ENCODE assay signal across 1 cellular context in the genomic region with DNA sequence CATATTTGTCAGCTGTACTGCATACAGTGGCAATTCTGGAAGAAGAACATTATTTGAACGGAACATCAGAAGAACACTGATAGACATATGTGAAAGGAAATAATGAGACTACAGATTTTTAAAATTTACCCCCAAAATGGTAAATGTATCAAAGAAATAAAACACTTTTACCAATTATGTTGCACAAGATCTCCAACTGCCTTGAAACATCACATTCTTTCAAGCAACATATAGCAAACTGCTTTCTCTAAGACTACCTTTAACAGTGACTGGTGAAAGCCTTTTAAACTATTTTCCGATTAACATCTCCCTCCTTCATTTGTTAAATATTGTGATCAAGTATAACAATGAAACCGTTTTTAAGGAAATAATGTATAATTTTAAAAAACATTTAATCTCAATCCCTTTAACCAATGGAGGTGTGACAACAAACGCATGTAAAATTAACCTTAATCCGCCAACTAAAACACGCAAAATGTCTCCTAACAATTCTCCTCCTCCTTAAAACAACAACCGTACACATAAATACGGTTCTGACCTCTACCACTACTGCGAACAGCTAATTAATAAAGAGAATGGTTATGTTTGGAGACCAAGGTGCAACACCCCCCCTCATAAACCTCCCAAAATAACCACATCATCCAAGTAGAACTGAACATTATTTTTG.
TF ChIP-seq lines count a peak whose summit lies in the region.

No MANE protein-coding gene starts in this region.

TF ChIP-seq in HepG2, 621 proteins besides CTCF, POLR2A, EP300 and RAD21 (continued from another document):
- TF ChIP-seq, protein P1, sequence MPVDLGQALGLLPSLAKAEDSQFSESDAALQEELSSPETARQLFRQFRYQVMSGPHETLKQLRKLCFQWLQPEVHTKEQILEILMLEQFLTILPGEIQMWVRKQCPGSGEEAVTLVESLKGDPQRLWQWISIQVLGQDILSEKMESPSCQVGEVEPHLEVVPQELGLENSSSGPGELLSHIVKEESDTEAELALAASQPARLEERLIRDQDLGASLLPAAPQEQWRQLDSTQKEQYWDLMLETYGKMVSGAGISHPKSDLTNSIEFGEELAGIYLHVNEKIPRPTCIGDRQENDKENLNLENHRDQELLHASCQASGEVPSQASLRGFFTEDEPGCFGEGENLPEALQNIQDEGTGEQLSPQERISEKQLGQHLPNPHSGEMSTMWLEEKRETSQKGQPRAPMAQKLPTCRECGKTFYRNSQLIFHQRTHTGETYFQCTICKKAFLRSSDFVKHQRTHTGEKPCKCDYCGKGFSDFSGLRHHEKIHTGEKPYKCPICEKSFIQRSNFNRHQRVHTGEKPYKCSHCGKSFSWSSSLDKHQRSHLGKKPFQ (CRISPR knock-in tag; IDR thresholded peaks at IDR 0.05; ENCODE audit: insufficient replicate concordance) = no peak
- TF ChIP-seq SP2 (CRISPR knock-in tag; IDR thresholded peaks at IDR 0.05) (no peak), ZNF678 (CRISPR knock-in tag; IDR thresholded peaks at IDR 0.05) (no peak), CHD2 (IDR thresholded peaks at IDR 0.05; ENCODE audit: low read depth, low read length) (no peak), HNF4A (CRISPR knock-in tag; IDR thresholded peaks at IDR 0.05) (no peak), CC2D1A (CRISPR knock-in tag; IDR thresholded peaks at IDR 0.05) (no peak), ZNF703 (CRISPR knock-in tag; IDR thresholded peaks at IDR 0.05; ENCODE audit: borderline replicate concordance) (no peak), GZF1 (CRISPR knock-in tag; IDR thresholded peaks at IDR 0.05) (0 out of 2 replicates have a peak, but pooled peaks have one; percentile 16), CEBPB (IDR thresholded peaks at IDR 0.05; ENCODE audit: borderline replicate concordance, low read depth, low read length) (0 out of 2 replicates have a peak, but pooled peaks have one; percentile 21), PAF1 (CRISPR knock-in tag; IDR thresholded peaks at IDR 0.05) (no peak), ELF4 (CRISPR knock-in tag; IDR thresholded peaks at IDR 0.05; ENCODE audit: borderline replicate concordance) (peak; percentile 24; the same call in 1 of the 2 replicates), ZSCAN9 (CRISPR knock-in tag; IDR thresholded peaks at IDR 0.05; ENCODE audit: borderline replicate concordance) (peak; percentile 32; the same call in 1 of the 2 replicates)
- TF ChIP-seq, protein P2, sequence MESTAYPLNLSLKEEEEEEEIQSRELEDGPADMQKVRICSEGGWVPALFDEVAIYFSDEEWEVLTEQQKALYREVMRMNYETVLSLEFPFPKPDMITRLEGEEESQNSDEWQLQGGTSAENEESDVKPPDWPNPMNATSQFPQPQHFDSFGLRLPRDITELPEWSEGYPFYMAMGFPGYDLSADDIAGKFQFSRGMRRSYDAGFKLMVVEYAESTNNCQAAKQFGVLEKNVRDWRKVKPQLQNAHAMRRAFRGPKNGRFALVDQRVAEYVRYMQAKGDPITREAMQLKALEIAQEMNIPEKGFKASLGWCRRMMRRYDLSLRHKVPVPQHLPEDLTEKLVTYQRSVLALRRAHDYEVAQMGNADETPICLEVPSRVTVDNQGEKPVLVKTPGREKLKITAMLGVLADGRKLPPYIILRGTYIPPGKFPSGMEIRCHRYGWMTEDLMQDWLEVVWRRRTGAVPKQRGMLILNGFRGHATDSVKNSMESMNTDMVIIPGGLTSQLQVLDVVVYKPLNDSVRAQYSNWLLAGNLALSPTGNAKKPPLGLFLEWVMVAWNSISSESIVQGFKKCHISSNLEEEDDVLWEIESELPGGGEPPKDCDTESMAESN (CRISPR knock-in tag; conservative IDR thresholded peaks at IDR 0.05) = 0 out of 2 replicates have a peak, but pooled peaks have one; percentile 35
- TF ChIP-seq, protein P3, sequence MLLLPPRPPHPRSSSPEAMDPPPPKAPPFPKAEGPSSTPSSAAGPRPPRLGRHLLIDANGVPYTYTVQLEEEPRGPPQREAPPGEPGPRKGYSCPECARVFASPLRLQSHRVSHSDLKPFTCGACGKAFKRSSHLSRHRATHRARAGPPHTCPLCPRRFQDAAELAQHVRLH (CRISPR knock-in tag; IDR thresholded peaks at IDR 0.05; ENCODE audit: borderline replicate concordance, low read depth) = no peak
- TF ChIP-seq, protein P4, sequence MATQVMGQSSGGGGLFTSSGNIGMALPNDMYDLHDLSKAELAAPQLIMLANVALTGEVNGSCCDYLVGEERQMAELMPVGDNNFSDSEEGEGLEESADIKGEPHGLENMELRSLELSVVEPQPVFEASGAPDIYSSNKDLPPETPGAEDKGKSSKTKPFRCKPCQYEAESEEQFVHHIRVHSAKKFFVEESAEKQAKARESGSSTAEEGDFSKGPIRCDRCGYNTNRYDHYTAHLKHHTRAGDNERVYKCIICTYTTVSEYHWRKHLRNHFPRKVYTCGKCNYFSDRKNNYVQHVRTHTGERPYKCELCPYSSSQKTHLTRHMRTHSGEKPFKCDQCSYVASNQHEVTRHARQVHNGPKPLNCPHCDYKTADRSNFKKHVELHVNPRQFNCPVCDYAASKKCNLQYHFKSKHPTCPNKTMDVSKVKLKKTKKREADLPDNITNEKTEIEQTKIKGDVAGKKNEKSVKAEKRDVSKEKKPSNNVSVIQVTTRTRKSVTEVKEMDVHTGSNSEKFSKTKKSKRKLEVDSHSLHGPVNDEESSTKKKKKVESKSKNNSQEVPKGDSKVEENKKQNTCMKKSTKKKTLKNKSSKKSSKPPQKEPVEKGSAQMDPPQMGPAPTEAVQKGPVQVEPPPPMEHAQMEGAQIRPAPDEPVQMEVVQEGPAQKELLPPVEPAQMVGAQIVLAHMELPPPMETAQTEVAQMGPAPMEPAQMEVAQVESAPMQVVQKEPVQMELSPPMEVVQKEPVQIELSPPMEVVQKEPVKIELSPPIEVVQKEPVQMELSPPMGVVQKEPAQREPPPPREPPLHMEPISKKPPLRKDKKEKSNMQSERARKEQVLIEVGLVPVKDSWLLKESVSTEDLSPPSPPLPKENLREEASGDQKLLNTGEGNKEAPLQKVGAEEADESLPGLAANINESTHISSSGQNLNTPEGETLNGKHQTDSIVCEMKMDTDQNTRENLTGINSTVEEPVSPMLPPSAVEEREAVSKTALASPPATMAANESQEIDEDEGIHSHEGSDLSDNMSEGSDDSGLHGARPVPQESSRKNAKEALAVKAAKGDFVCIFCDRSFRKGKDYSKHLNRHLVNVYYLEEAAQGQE (IDR thresholded peaks at IDR 0.05; ENCODE audit: borderline replicate concordance in 1 of 2, low read depth in 1 of 2, low read length in 2 of 2) = 0 out of 4 replicates have a peak, but pooled peaks of 1 of the 2 experiments have one; percentile 10
- TF ChIP-seq, protein P5, sequence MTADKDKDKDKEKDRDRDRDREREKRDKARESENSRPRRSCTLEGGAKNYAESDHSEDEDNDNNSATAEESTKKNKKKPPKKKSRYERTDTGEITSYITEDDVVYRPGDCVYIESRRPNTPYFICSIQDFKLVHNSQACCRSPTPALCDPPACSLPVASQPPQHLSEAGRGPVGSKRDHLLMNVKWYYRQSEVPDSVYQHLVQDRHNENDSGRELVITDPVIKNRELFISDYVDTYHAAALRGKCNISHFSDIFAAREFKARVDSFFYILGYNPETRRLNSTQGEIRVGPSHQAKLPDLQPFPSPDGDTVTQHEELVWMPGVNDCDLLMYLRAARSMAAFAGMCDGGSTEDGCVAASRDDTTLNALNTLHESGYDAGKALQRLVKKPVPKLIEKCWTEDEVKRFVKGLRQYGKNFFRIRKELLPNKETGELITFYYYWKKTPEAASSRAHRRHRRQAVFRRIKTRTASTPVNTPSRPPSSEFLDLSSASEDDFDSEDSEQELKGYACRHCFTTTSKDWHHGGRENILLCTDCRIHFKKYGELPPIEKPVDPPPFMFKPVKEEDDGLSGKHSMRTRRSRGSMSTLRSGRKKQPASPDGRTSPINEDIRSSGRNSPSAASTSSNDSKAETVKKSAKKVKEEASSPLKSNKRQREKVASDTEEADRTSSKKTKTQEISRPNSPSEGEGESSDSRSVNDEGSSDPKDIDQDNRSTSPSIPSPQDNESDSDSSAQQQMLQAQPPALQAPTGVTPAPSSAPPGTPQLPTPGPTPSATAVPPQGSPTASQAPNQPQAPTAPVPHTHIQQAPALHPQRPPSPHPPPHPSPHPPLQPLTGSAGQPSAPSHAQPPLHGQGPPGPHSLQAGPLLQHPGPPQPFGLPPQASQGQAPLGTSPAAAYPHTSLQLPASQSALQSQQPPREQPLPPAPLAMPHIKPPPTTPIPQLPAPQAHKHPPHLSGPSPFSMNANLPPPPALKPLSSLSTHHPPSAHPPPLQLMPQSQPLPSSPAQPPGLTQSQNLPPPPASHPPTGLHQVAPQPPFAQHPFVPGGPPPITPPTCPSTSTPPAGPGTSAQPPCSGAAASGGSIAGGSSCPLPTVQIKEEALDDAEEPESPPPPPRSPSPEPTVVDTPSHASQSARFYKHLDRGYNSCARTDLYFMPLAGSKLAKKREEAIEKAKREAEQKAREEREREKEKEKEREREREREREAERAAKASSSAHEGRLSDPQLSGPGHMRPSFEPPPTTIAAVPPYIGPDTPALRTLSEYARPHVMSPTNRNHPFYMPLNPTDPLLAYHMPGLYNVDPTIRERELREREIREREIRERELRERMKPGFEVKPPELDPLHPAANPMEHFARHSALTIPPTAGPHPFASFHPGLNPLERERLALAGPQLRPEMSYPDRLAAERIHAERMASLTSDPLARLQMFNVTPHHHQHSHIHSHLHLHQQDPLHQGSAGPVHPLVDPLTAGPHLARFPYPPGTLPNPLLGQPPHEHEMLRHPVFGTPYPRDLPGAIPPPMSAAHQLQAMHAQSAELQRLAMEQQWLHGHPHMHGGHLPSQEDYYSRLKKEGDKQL (CRISPR knock-in tag; IDR thresholded peaks at IDR 0.05; ENCODE audit: low read depth) = no peak
- TF ChIP-seq, protein P6, sequence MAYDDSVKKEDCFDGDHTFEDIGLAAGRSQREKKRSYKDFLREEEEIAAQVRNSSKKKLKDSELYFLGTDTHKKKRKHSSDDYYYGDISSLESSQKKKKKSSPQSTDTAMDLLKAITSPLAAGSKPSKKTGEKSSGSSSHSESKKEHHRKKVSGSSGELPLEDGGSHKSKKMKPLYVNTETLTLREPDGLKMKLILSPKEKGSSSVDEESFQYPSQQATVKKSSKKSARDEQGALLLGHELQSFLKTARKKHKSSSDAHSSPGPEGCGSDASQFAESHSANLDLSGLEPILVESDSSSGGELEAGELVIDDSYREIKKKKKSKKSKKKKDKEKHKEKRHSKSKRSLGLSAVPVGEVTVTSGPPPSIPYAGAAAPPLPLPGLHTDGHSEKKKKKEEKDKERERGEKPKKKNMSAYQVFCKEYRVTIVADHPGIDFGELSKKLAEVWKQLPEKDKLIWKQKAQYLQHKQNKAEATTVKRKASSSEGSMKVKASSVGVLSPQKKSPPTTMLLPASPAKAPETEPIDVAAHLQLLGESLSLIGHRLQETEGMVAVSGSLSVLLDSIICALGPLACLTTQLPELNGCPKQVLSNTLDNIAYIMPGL (CRISPR knock-in tag; IDR thresholded peaks at IDR 0.05; ENCODE audit: borderline replicate concordance in 1 of 2, low read depth in 1 of 2) = 0 out of 4 replicates have a peak, but pooled peaks of 1 of the 2 experiments have one; percentile 10
- TF ChIP-seq, protein P7, sequence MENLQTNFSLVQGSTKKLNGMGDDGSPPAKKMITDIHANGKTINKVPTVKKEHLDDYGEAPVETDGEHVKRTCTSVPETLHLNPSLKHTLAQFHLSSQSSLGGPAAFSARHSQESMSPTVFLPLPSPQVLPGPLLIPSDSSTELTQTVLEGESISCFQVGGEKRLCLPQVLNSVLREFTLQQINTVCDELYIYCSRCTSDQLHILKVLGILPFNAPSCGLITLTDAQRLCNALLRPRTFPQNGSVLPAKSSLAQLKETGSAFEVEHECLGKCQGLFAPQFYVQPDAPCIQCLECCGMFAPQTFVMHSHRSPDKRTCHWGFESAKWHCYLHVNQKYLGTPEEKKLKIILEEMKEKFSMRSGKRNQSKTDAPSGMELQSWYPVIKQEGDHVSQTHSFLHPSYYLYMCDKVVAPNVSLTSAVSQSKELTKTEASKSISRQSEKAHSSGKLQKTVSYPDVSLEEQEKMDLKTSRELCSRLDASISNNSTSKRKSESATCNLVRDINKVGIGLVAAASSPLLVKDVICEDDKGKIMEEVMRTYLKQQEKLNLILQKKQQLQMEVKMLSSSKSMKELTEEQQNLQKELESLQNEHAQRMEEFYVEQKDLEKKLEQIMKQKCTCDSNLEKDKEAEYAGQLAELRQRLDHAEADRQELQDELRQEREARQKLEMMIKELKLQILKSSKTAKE (CRISPR knock-in tag; IDR thresholded peaks at IDR 0.05; ENCODE audit: borderline replicate concordance) = no peak
